1 cellular context compared by ENCODE assay signal in the genomic region with DNA sequence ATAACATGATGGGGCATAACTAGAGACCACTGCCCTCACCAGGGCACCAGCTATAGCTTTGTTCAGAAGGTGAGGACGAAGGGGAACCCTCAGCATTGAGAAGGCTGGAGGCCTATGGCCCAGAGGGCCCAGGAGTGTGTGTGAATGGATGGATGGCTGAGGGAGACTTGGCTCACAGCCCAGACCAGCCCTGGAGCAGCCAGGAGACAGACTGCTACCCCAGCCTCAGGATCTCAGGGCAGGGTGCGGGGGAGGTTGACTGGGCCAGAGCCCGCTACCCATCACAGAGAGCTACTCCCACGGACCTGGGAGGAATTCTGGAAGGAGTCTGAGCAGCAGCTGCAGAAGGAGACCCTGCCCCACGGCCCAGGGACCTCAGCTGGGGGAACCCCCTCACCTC.
TF ChIP-seq lines count a peak whose summit lies in the region.

No MANE protein-coding gene starts in this region.

TF ChIP-seq in IMR-90, 13 proteins besides CTCF, POLR2A, EP300 and RAD21:
- TF ChIP-seq CHD1 (IDR thresholded peaks at IDR 0.05; ENCODE audit: low read depth, low read length) = no peak
- TF ChIP-seq NFE2L2 (IDR thresholded peaks at IDR 0.05; ENCODE audit: low read depth, low read length) = no peak
- TF ChIP-seq BHLHE40 (IDR thresholded peaks at IDR 0.05; ENCODE audit: low read depth, low read length) = no peak
- no peak for TF ChIP-seq MAFK (IDR thresholded peaks at IDR 0.05; ENCODE audit: low read depth, low read length)
